ENCODE assay signal across 8 cellular contexts in genomic region chr19:11125994-11126685, GRCh38. TPM values are rescaled to one million over a fixed set of nuclear protein-coding genes. Genes with fewer than 3 reads are reported as not detected.
A peak's percentile ranks its signal among the peaks of the same experiment; 100 is the strongest.
DNase-seq lines count a peak whose midpoint lies in the region; ATAC-seq and TF ChIP-seq lines count a peak whose summit lies in the region.

No MANE protein-coding gene starts in this region.

- H3K4me1 ChIP-seq in thyroid gland = peaks cover 0 to 10% of the 10 kb centered on the region in 2 donors

- TF ChIP-seq POLR2A in thyroid gland (IDR thresholded peaks at IDR 0.05) = no peak

- POLR2A ChIA-PET in RWPE1 (lab: Yijun Ruan, JAX; ENCODE audit: low non-redundant PET) = no interaction called here

- no peaks in the 10 kb centered on the region for H3K27me3 Mint-ChIP-seq in activated T-helper 17 cell treated with anti-CD3 and anti-CD28 coated beads, Interleukin-2, amount 50 U/mL, for 72 hours

- H3K9me3 Mint-ChIP-seq in activated T-helper 17 cell treated with anti-CD3 and anti-CD28 coated beads, Interleukin-2, amount 50 U/mL, for 72 hours = no peaks in the 10 kb centered on the region

- peak; percentile 86 for TF ChIP-seq CTCF in RWPE1 (conservative IDR thresholded peaks at IDR 0.05; ENCODE audit: low read depth)
- peak; percentile 81 for TF ChIP-seq CTCF in foreskin fibroblast (IDR thresholded peaks at IDR 0.05; ENCODE audit: low read depth, low read length)
- TF ChIP-seq CTCF in omental fat pad (IDR thresholded peaks at IDR 0.05) = peak in 1 of 3 donors; percentile 9
- peak; percentile 48 to 74 (median 62) for TF ChIP-seq CTCF in thyroid gland (IDR thresholded peaks at IDR 0.05)

- H3K27ac ChIP-seq in RWPE1 (peak overlapping the region; percentile 65), thyroid gland (no peak overlapping the region)

- H3K4me3 Mint-ChIP-seq in activated T-helper 17 cell treated with anti-CD3 and anti-CD28 coated beads, Interleukin-2, amount 50 U/mL, for 72 hours = no peak overlapping the region

- H3K36me3 ChIP-seq in thyroid gland = peaks cover 5 to 17% of the 10 kb centered on the region in 2 donors

- H3K36me3 Mint-ChIP-seq in activated T-helper 17 cell treated with anti-CD3 and anti-CD28 coated beads, Interleukin-2, amount 50 U/mL, for 72 hours (ENCODE audit: low read depth) = peaks cover 100% of the 10 kb centered on the region

- DNase-seq in CMK (ENCODE audit: low read depth) (peak; percentile 34), HS-5 (ENCODE audit: low read depth) (peak; percentile 38), RWPE1 (ENCODE audit: low spot score) (peak; percentile 47), foreskin fibroblast (peak; percentile 44 to 83), omental fat pad (ENCODE audit: low spot score) (peak; percentile 87), thyroid gland (peak; percentile 80 to 87)

- no peaks in the 10 kb centered on the region for H3K27me3 ChIP-seq in thyroid gland

- 54 to 58% methylated on average over 11 of the region's 11 CpGs for WGBS in thyroid gland, 2 donors

- H3K4me1 Mint-ChIP-seq in activated T-helper 17 cell treated with anti-CD3 and anti-CD28 coated beads, Interleukin-2, amount 50 U/mL, for 72 hours = no peaks in the 10 kb centered on the region

- H3K9me3 ChIP-seq in thyroid gland = no peaks in the 10 kb centered on the region

- peak; percentile 76 for ATAC-seq in activated T-helper 17 cell treated with anti-CD3 and anti-CD28 coated beads, Interleukin-2, amount 50 U/mL, for 72 hours (replicated peaks)
- ATAC-seq in omental fat pad (ENCODE audit: low FRiP score) (no peak), GM18519 (IDR thresholded peaks at IDR 0.05; ENCODE audit: low FRiP score, unreplicated experiment) (no peak)

- CTCF ChIA-PET in RWPE1 (lab: Yijun Ruan, JAX) = interaction anchor here (0.5 to 1.2 kb wide), 17 partner anchors 9 to 326 kb away, joined by 3 to 9 read pairs (median 5); no protein-coding TSS in a partner anchor

- H3K4me3 ChIP-seq in foreskin fibroblast (ENCODE audit: low read depth in 1 of 2, low read length in 2 of 2) (no peak overlapping the region), thyroid gland (replicated peaks in 1 of 3) (no peak overlapping the region)

- intact Hi-C loops in thyroid gland (cut with DNase I) = no loop called here

- H3K27ac Mint-ChIP-seq in activated T-helper 17 cell treated with anti-CD3 and anti-CD28 coated beads, Interleukin-2, amount 50 U/mL, for 72 hours = no peak overlapping the region

RNA-seq across cellular contexts. Expression of gene SPC24, which starts 29.4 kb away (rescaled TPM):
- 10 to 100 TPM; 44.3 to 53.9 TPM for total RNA-seq in activated T-helper 17 cell treated with anti-CD3 and anti-CD28 coated beads, Interleukin-2, amount 50 U/mL, for 72 hours
- total RNA-seq in omental fat pad = 1 to 10 TPM; 1.2 to 2.8 (median 1.5) TPM
- 1 to 10 TPM in 1 of 4 donors, under 1 TPM in 2, not detected in 1; 0.24 to 1.1 (median 0.78) TPM for total RNA-seq in thyroid gland

RNA-seq across cellular contexts. Expression of gene LDLR, which starts 36.9 kb away (rescaled TPM):
- total RNA-seq in activated T-helper 17 cell treated with anti-CD3 and anti-CD28 coated beads, Interleukin-2, amount 50 U/mL, for 72 hours = 10 to 100 TPM; 63.8 to 83.5 TPM
- total RNA-seq in omental fat pad (100 to 1,000 TPM in 2 of 4 donors, 10 to 100 TPM in 2; 21.2 to 397 (median 114) TPM), thyroid gland (10 to 100 TPM in 3 of 4 donors, 1 to 10 TPM in 1; 8.7 to 39.1 (median 20.3) TPM)

Comparison
In these comparisons a context has a peak if more than half of its experiments do, and no peak if none do; other contexts are left out.
1. DNase-seq: peak in every context shown above with its lines; median percentile 87 in omental fat pad; 84 in thyroid gland; 64 in foreskin fibroblast; 47 in RWPE1; 38 in HS-5; 34 in CMK.
2. RNA of gene SPC24, which starts 29.4 kb away (total RNA-seq): 44.3 to 53.9 TPM in activated T-helper 17 cell treated with anti-CD3 and anti-CD28 coated beads, Interleukin-2, amount 50 U/mL, for 72 hours; 1.2 to 2.8 TPM in omental fat pad and 0.24 to 1.1 TPM in thyroid gland; every median in the first group is over 10 times any median in the second.